Comparison of ENCODE assay signal across 15 cellular contexts in genomic region chr9:686381-686813, GRCh38.
DNase-seq lines count a peak whose midpoint lies in the region; ATAC-seq, FAIRE-seq and TF ChIP-seq lines count a peak whose summit lies in the region.
"Had no signal": no experiment of that assay in that cellular context is flagged by ENCODE, and none has a peak within 500 bp of the region (broad histone marks: within the 10 kb centered on the region; RNA-seq: fewer than 3 reads in every experiment).

No MANE protein-coding gene starts in this region.

- H3K36me3 ChIP-seq in astrocyte (ENCODE audit: insufficient read depth, low read length): no peaks in the 10 kb centered on the region
- H3K36me3 ChIP-seq in gastroesophageal sphincter: no peaks in the 10 kb centered on the region
- no peaks in the 10 kb centered on the region for H3K36me3 ChIP-seq in rectal smooth muscle tissue (ENCODE audit: control insufficient read depth, insufficient read depth, low read length)
- H3K36me3 ChIP-seq: BE2C had no signal

- no peak for TF ChIP-seq EP300 in gastroesophageal sphincter (IDR thresholded peaks at IDR 0.05)

- H3K4me3 ChIP-seq in astrocyte (ENCODE audit: insufficient read depth, low read depth, low read length): peak overlapping the region; percentile 61
- peak overlapping the region; percentile 3 to 44 for H3K4me3 ChIP-seq in gastroesophageal sphincter
- H3K4me3 ChIP-seq in rectal smooth muscle tissue (ENCODE audit: low read length): no peak overlapping the region

- in situ Hi-C loops in G401 (cut with HindIII; ENCODE audit: low sequenced_read_pairs): no loop called here

- H3K9me3 ChIP-seq in astrocyte (ENCODE audit: insufficient read depth, low read depth, low read length): no peaks in the 10 kb centered on the region
- H3K9me3 ChIP-seq in gastroesophageal sphincter: no peaks in the 10 kb centered on the region
- H3K9me3 ChIP-seq: BE2C had no signal

- H3K4me3 Mint-ChIP-seq in astrocyte (ENCODE audit: unreplicated experiment): no peak overlapping the region
- H3K4me3 Mint-ChIP-seq: activated CD4-positive, alpha-beta memory T cell treated with anti-CD3 and anti-CD28 coated beads for 36 hours had no signal

- no peaks in the 10 kb centered on the region for H3K36me3 Mint-ChIP-seq in astrocyte (ENCODE audit: low read depth, unreplicated experiment)
- H3K36me3 Mint-ChIP-seq: activated CD4-positive, alpha-beta memory T cell treated with anti-CD3 and anti-CD28 coated beads for 36 hours had no signal

- H4K20me1 ChIP-seq in astrocyte (ENCODE audit: insufficient read depth, low read length): no peaks in the 10 kb centered on the region

- no peak for TF ChIP-seq POLR2A in gastroesophageal sphincter (IDR thresholded peaks at IDR 0.05)

- peaks cover 2% of the 10 kb centered on the region for H3K9me3 Mint-ChIP-seq in astrocyte (ENCODE audit: unreplicated experiment)
- H3K9me3 Mint-ChIP-seq: activated CD4-positive, alpha-beta memory T cell treated with anti-CD3 and anti-CD28 coated beads for 36 hours had no signal

- H3K27me3 ChIP-seq in astrocyte (ENCODE audit: insufficient read depth, low read length): no peaks in the 10 kb centered on the region
- H3K27me3 ChIP-seq in gastroesophageal sphincter: no peaks in the 10 kb centered on the region
- H3K27me3 ChIP-seq in rectal smooth muscle tissue (ENCODE audit: control insufficient read depth, insufficient read depth, low read length): no peaks in the 10 kb centered on the region
- H3K27me3 ChIP-seq: BE2C had no signal

- FAIRE-seq in astrocyte (lab: Jason Lieb, UNC): no peak

- no peak overlapping the region for H3K27ac Mint-ChIP-seq in astrocyte (ENCODE audit: unreplicated experiment)
- H3K27ac Mint-ChIP-seq: activated CD4-positive, alpha-beta memory T cell treated with anti-CD3 and anti-CD28 coated beads for 36 hours had no signal

- peak; percentile 86 for ATAC-seq in gastroesophageal sphincter
- ATAC-seq: stimulated activated naive CD8-positive, alpha-beta T cell treated with anti-CD3 and anti-CD28 coated beads, Interleukin-15, Interleukin-2, amounts not matched to agents 100 U/mL and 50 U/mL, for 24 hours had no signal

- H2AFZ ChIP-seq in astrocyte (ENCODE audit: low read depth, low read length): no peak overlapping the region

- 24 to 30% methylated on average over 3 of the region's 6 CpGs for WGBS in gastroesophageal sphincter (ENCODE audit: low coverage in 1 of 2), 2 donors

- peak overlapping the region; percentile 87 for H3K9ac ChIP-seq in astrocyte (ENCODE audit: low read length)
- H3K9ac ChIP-seq in rectal smooth muscle tissue (ENCODE audit: low read length): no peak overlapping the region

- H3K79me2 ChIP-seq in astrocyte (ENCODE audit: insufficient read depth, low read length): peaks cover 41% of the 10 kb centered on the region

- no peaks in the 10 kb centered on the region for H3K27me3 Mint-ChIP-seq in astrocyte (ENCODE audit: low read depth, unreplicated experiment)
- H3K27me3 Mint-ChIP-seq: activated CD4-positive, alpha-beta memory T cell treated with anti-CD3 and anti-CD28 coated beads for 36 hours had no signal

- peak overlapping the region; percentile 87 for H3K4me2 ChIP-seq in astrocyte (ENCODE audit: low read length)

- H3K4me1 Mint-ChIP-seq in astrocyte (ENCODE audit: low read depth, unreplicated experiment): peaks cover 33% of the 10 kb centered on the region

- TF ChIP-seq CTCF in astrocyte (IDR thresholded peaks at IDR 0.05; ENCODE audit: insufficient read depth, low read depth, low read length) (no peak), gastroesophageal sphincter (IDR thresholded peaks at IDR 0.05) (peak in 1 of 4 experiments; percentile 4)

- peak; percentile 70 for DNase-seq in AG20443 (ENCODE audit: low spot score)
- DNase-seq in astrocyte (ENCODE audit: low read depth): peak; percentile 67
- DNase-seq in G401 (ENCODE audit: low spot score): no peak
- DNase-seq in NOMO-1 (lab: John Stamatoyannopoulos, UW; ENCODE audit: unreplicated experiment in 2 of 2): no peak
- no peak for DNase-seq in Kasumi-1 (lab: John Stamatoyannopoulos, UW)
- DNase-seq in activated CD4-positive, alpha-beta T cell treated with anti-CD3 and anti-CD28 coated beads, Interleukin-2, amount 50 U/mL, for 4 hours: no peak
- DNase-seq: activated CD4-positive, alpha-beta memory T cell treated with anti-CD3 and anti-CD28 coated beads for 36 hours; activated naive CD4-positive, alpha-beta T cell treated with anti-CD3 and anti-CD28 coated beads, Interleukin-2, amount 50 U/mL, for 16 hours; BE2C; erythroblast; NCI-H1092 treated with DMSO at 0.1 percent for 48 hours; NCI-H82; stimulated activated naive CD8-positive, alpha-beta T cell treated with anti-CD3 and anti-CD28 coated beads, Interleukin-15, Interleukin-2, amounts not matched to agents 100 U/mL and 50 U/mL, for 24 hours had no signal

- H3K27ac ChIP-seq in astrocyte (ENCODE audit: low read depth, low read length) (peak overlapping the region; percentile 96), gastroesophageal sphincter (peak overlapping the region; percentile 81 to 99 (median 90)), rectal smooth muscle tissue (ENCODE audit: low read depth, low read length) (peak overlapping the region; percentile 89)

- peaks cover 36% of the 10 kb centered on the region for H3K4me1 ChIP-seq in astrocyte (ENCODE audit: insufficient read depth, low read length)
- H3K4me1 ChIP-seq in gastroesophageal sphincter: peaks cover 15 to 65% (median 18%) of the 10 kb centered on the region in 3 donors
- peaks cover 30% of the 10 kb centered on the region for H3K4me1 ChIP-seq in rectal smooth muscle tissue (ENCODE audit: control insufficient read depth, insufficient read depth, low read length)
- H3K4me1 ChIP-seq: BE2C had no signal

Comparison
In these comparisons a context has a peak if more than half of its experiments do, and no peak if none do; other contexts are left out.
1. DNase-seq: peak in AG20443 (single experiment) and astrocyte (single experiment); none in G401 (single experiment), NOMO-1 (0 of 2), Kasumi-1 (0 of 2) and activated CD4-positive, alpha-beta T cell treated with anti-CD3 and anti-CD28 coated beads, Interleukin-2, amount 50 U/mL, for 4 hours (0 of 2).
2. Peak in every context shown above with its lines, with median percentiles within 50 percentile points of each other: H3K27ac ChIP-seq.